In genomic region chr6:39171489-39172376, GRCh38 we compare ENCODE assay signal across 1 cellular context.
A peak's percentile ranks its signal among the peaks of the same experiment; 100 is the strongest.
TF ChIP-seq lines count a peak whose summit lies in the region.

No MANE protein-coding gene starts in this region.

TF ChIP-seq in K562, 482 proteins besides CTCF, POLR2A, EP300 and RAD21 (continued from another document and continues in another):
- TF ChIP-seq REST (CRISPR knock-in tag; IDR thresholded peaks at IDR 0.05; ENCODE audit: low read depth) (no peak), ZNF184 (CRISPR knock-in tag; IDR thresholded peaks at IDR 0.05) (no peak), BHLHE40 (IDR thresholded peaks at IDR 0.05; ENCODE audit: low read length) (peak; percentile 26; the same call in 1 of the 2 replicates), SREBF2 (CRISPR knock-in tag; IDR thresholded peaks at IDR 0.05) (no peak), TRIM24 (IDR thresholded peaks at IDR 0.05) (peak; percentile 90 to 94), SMC3 (conservative IDR thresholded peaks at IDR 0.05; ENCODE audit: insufficient read depth, low read depth, low read length) (no peak), THRB (CRISPR knock-in tag; conservative IDR thresholded peaks at IDR 0.05) (no peak), ILF3 (IDR thresholded peaks at IDR 0.05; ENCODE audit: borderline replicate concordance) (no peak), ZBTB33 (CRISPR knock-in tag; IDR thresholded peaks at IDR 0.05) (no peak), GABPA (tag; conservative IDR thresholded peaks at IDR 0.05; ENCODE audit: low read depth) (no peak), MYNN (IDR thresholded peaks at IDR 0.05) (no peak), MYNN (CRISPR knock-in tag; IDR thresholded peaks at IDR 0.05) (no peak), ZNF431 (CRISPR knock-in tag; IDR thresholded peaks at IDR 0.05) (no peak), ZBTB11 (CRISPR knock-in tag; IDR thresholded peaks at IDR 0.05) (no peak), RB1 (IDR thresholded peaks at IDR 0.05; ENCODE audit: low read depth) (no peak), LCOR (CRISPR knock-in tag; IDR thresholded peaks at IDR 0.05) (no peak), ZNF280A (IDR thresholded peaks at IDR 0.05; ENCODE audit: low read depth, partially characterized antibody) (peak; percentile 73), AFF1 (IDR thresholded peaks at IDR 0.05; ENCODE audit: low read depth in 1 of 2, partially characterized antibody in 2 of 2) (no peak), NCOA6 (IDR thresholded peaks at IDR 0.05) (no peak), CBFA2T3 (IDR thresholded peaks at IDR 0.05) (peak; percentile 74), TCF3 (CRISPR knock-in tag; IDR thresholded peaks at IDR 0.05) (peak; percentile 60; the same call in 1 of the 2 replicates), CUX1 (CRISPR knock-in tag; IDR thresholded peaks at IDR 0.05) (no peak), ZNF282 (CRISPR knock-in tag; IDR thresholded peaks at IDR 0.05) (no peak), MNT (conservative IDR thresholded peaks at IDR 0.05) (no peak), ZNF263 (CRISPR knock-in tag; IDR thresholded peaks at IDR 0.05; ENCODE audit: borderline replicate concordance) (no peak), ARID1B (IDR thresholded peaks at IDR 0.05) (0 out of 2 replicates have a peak, but pooled peaks have one; percentile 10), SRSF7 (optimal IDR thresholded peaks at IDR 0.05; ENCODE audit: low read depth, low read length) (no peak), TCF7L2 (IDR thresholded peaks at IDR 0.05; ENCODE audit: low read depth, low read length) (no peak), RFX5 (IDR thresholded peaks at IDR 0.05; ENCODE audit: low read depth, low read length) (no peak), PHTF2 (CRISPR knock-in tag; IDR thresholded peaks at IDR 0.05) (no peak), ELF1 (tag; IDR thresholded peaks at IDR 0.05) (no peak), THRA (IDR thresholded peaks at IDR 0.05) (no peak)
